In genomic region chr19:38658462-38659306, GRCh38 we compare ENCODE assay signal across 8 cellular contexts. TPM values are rescaled to one million over a fixed set of nuclear protein-coding genes. Genes with fewer than 3 reads are reported as not detected.
A peak's percentile ranks its signal among the peaks of the same experiment; 100 is the strongest.
DNase-seq lines count a peak whose midpoint lies in the region; ATAC-seq, FAIRE-seq and TF ChIP-seq lines count a peak whose summit lies in the region.

No MANE protein-coding gene starts in this region.

- H3K27ac ChIP-seq in ectodermal cell (ENCODE audit: insufficient read depth, low read depth, low read length, poor library complexity, severe bottlenecking), result peak overlapping the region; percentile 38

- intact Hi-C loops in mucosa of descending colon (cut with DNase I, micrococcal nuclease), result no loop called here

- WGBS in ectodermal cell, 2 experiments, result 93% methylated on average over 15 of the region's 15 CpGs

- POLR2A ChIA-PET in GM10248 (lab: Yijun Ruan, JAX), result no interaction called here

- peaks cover 4% of the 10 kb centered on the region for H3K36me3 ChIP-seq in ectodermal cell (ENCODE audit: control insufficient read depth, insufficient read depth, low read length)
- no peaks in the 10 kb centered on the region for H3K36me3 ChIP-seq in mucosa of descending colon (ENCODE audit: low read depth)

- no peak overlapping the region for H3K4me3 ChIP-seq in ectodermal cell (ENCODE audit: insufficient read depth, low read depth, low read length)
- no peak overlapping the region for H3K4me3 ChIP-seq in mucosa of descending colon

- CTCF ChIA-PET in GM10248 (lab: Yijun Ruan, JAX), result interaction anchor here (1.1 to 6.2 kb wide), 3 partner anchors 11 to 111 kb away, joined by 4 to 30 read pairs (median 4); no protein-coding TSS in a partner anchor

- no peak for FAIRE-seq in frontal cortex (lab: Jason Lieb, UNC)

- no peak for TF ChIP-seq CTCF in mucosa of descending colon (IDR thresholded peaks at IDR 0.05)
- no peak for TF ChIP-seq CTCF in GM10248 (IDR thresholded peaks at IDR 0.05; ENCODE audit: control extremely low read depth, extremely low read depth, low read depth, missing control alignments)

- H3K4me1 ChIP-seq in ectodermal cell (ENCODE audit: control insufficient read depth, insufficient read depth, low read length), result peaks cover 58% of the 10 kb centered on the region
- H3K4me1 ChIP-seq in mucosa of descending colon (ENCODE audit: low read depth), result peaks cover 90% of the 10 kb centered on the region

- H3K27me3 ChIP-seq in ectodermal cell (ENCODE audit: control insufficient read depth, insufficient read depth, low read length, poor library complexity, severe bottlenecking), result no peaks in the 10 kb centered on the region

- H3K9me3 ChIP-seq in ectodermal cell (ENCODE audit: control insufficient read depth, low read length) (no peaks in the 10 kb centered on the region), mucosa of descending colon (no peaks in the 10 kb centered on the region)

- ATAC-seq in mucosa of descending colon (peak; percentile 67), GM21367 (IDR thresholded peaks at IDR 0.05; ENCODE audit: unreplicated experiment) (no peak)

- DNase-seq in GM03348 (ENCODE audit: low spot score) (peak; percentile 84), NCI-H510A (lab: John Stamatoyannopoulos, UW) (peak; percentile 61), mucosa of descending colon (peak; percentile 31 to 72 (median 44)), T-helper 2 cell (no peak), frontal cortex (ENCODE audit: low spot score in 2 of 2) (no peak), GM10248 (ENCODE audit: extremely low spot score) (no peak)

RNA-seq across cellular contexts. Expression of gene ACTN4, which starts 11.2 kb away (rescaled TPM):
- 346 TPM for polyA plus RNA-seq in ectodermal cell (2013, experiment 1 of 4)
- polyA plus RNA-seq in ectodermal cell (2013, experiment 2 of 4), result 360 TPM
- 244 TPM for polyA plus RNA-seq in ectodermal cell (2013, experiment 3 of 4)
- 264 TPM for polyA plus RNA-seq in ectodermal cell (2013, experiment 4 of 4)
- total RNA-seq in mucosa of descending colon, result 1,000 to 10,000 TPM in 2 of 3 donors, 100 to 1,000 TPM in 1; 566 to 1,080 (median 1,014) TPM
- 50.1 TPM for total RNA-seq in frontal cortex

RNA-seq across cellular contexts. Expression of gene EIF3K, which starts 39.7 kb away (rescaled TPM):
- 290 TPM for polyA plus RNA-seq in ectodermal cell (2013, experiment 1 of 4)
- 283 TPM for polyA plus RNA-seq in ectodermal cell (2013, experiment 2 of 4)
- 259 TPM for polyA plus RNA-seq in ectodermal cell (2013, experiment 3 of 4)
- polyA plus RNA-seq in ectodermal cell (2013, experiment 4 of 4), result 285 TPM
- total RNA-seq in mucosa of descending colon (100 to 1,000 TPM; 338 to 393 (median 350) TPM), frontal cortex (120 TPM)

RNA-seq across cellular contexts. Expression of gene MAP4K1, which starts 40.9 kb away (rescaled TPM):
- 8.0 TPM for polyA plus RNA-seq in ectodermal cell (2013, experiment 1 of 4)
- 10.7 TPM for polyA plus RNA-seq in ectodermal cell (2013, experiment 2 of 4)
- polyA plus RNA-seq in ectodermal cell (2013, experiment 3 of 4), result 8.0 TPM
- polyA plus RNA-seq in ectodermal cell (2013, experiment 4 of 4), result 2.9 TPM
- total RNA-seq in mucosa of descending colon (10 to 100 TPM in 1 of 3 donors, 1 to 10 TPM in 2; 6.9 to 10.6 (median 7.4) TPM), frontal cortex (1.2 TPM)

Comparison
In these comparisons a context has a peak if more than half of its experiments do, and no peak if none do; other contexts are left out.
1. DNase-seq: peak in GM03348 (single experiment), NCI-H510A (single experiment) and mucosa of descending colon (3 of 3); none in T-helper 2 cell (0 of 5), frontal cortex (0 of 2) and GM10248 (single experiment).
2. RNA of gene ACTN4, which starts 11.2 kb away (total RNA-seq): 566 to 1,080 TPM in mucosa of descending colon; 50.1 TPM in frontal cortex (single experiment); every median in the first group is over 10 times any median in the second.